ENCODE assay signal across 8 cellular contexts in genomic region chrX:47233333-47234113, GRCh38. TPM values are rescaled to one million over a fixed set of nuclear protein-coding genes. Genes with fewer than 3 reads are reported as not detected.
DNase-seq lines count a peak whose midpoint lies in the region; ATAC-seq and TF ChIP-seq lines count a peak whose summit lies in the region.

No MANE protein-coding gene starts in this region.

- CTCF ChIA-PET in Calu3 (lab: Charles Lee) = interaction anchor here (1.2 to 1.7 kb wide), 3 partner anchors 16 to 79 kb away, joined by 3 to 8 read pairs (median 5); no protein-coding TSS in a partner anchor

- H3K4me1 Mint-ChIP-seq in Calu3 (ENCODE audit: low read depth, unreplicated experiment) (peaks cover 18% of the 10 kb centered on the region), endothelial cell (ENCODE audit: unreplicated experiment) (peaks cover 5% of the 10 kb centered on the region), mesothelial cell of epicardium (peaks cover 33% of the 10 kb centered on the region)

- peak overlapping the region; percentile 100 for H3K27ac ChIP-seq in HUES48 (ENCODE audit: low read depth, low read length)

- H3K4me1 ChIP-seq in HUES48 (ENCODE audit: control insufficient read depth, insufficient read depth, low read length) = peaks cover 6% of the 10 kb centered on the region; the same call in 1 of the 2 replicates
- peaks cover 5% of the 10 kb centered on the region for H3K4me1 ChIP-seq in NT2/D1 (ENCODE audit: insufficient read depth, insufficient read length)

- DNase-seq in Calu3 = peak; percentile 97
- peak; percentile 88 for DNase-seq in NT2/D1 (ENCODE audit: low read depth, low spot score)
- peak; percentile 83 for DNase-seq in activated CD8-positive, alpha-beta memory T cell treated with anti-CD3 and anti-CD28 coated beads, Interleukin-2, amount 50 U/mL, for 24 hours (ENCODE audit: extremely low read depth)
- peak; percentile 75 for DNase-seq in endothelial cell (ENCODE audit: low spot score)
- peak; percentile 98 to 100 for DNase-seq in mesothelial cell of epicardium (ENCODE audit: low spot score in 2 of 2, unreplicated experiment in 2 of 2)
- DNase-seq in stimulated activated CD8-positive, alpha-beta memory T cell treated with anti-CD3 and anti-CD28 coated beads, Interleukin-15, amount 100 ng/mL, for 4 hours (ENCODE audit: low read depth in 2 of 2) = peak; percentile 92 to 94

- no TSS peak for BruUV-seq in Calu3 (replicated peaks; lab: Mats Ljungman, UMichigan)

- H3K36me3 ChIP-seq in HUES48 (ENCODE audit: control insufficient read depth, insufficient read depth, low read length) (peaks cover 18% of the 10 kb centered on the region), NT2/D1 (ENCODE audit: insufficient read depth, insufficient read length, low read length) (peaks cover 21% of the 10 kb centered on the region)

- no peaks in the 10 kb centered on the region; the same call in 1 of the 2 replicates for H3K27me3 ChIP-seq in HUES48 (ENCODE audit: control insufficient read depth, insufficient read depth, low read length)
- no peaks in the 10 kb centered on the region for H3K27me3 ChIP-seq in NT2/D1 (ENCODE audit: insufficient read depth, insufficient read length)

- H3K9ac ChIP-seq in HUES48 (ENCODE audit: low read depth, low read length) (peak overlapping the region; percentile 98), NT2/D1 (ENCODE audit: insufficient read length, low read depth) (peak overlapping the region; percentile 94)

- H3K27me3 Mint-ChIP-seq in Calu3 (ENCODE audit: unreplicated experiment) (no peaks in the 10 kb centered on the region), endothelial cell (ENCODE audit: unreplicated experiment) (peaks cover 5% of the 10 kb centered on the region), mesothelial cell of epicardium (ENCODE audit: low read depth) (no peaks in the 10 kb centered on the region)

- H3K9me3 ChIP-seq in HUES48 (ENCODE audit: control insufficient read depth, insufficient read depth, low read length) (no peaks in the 10 kb centered on the region), NT2/D1 (ENCODE audit: insufficient read depth, low read length) (no peaks in the 10 kb centered on the region)

- H3K36me3 Mint-ChIP-seq in Calu3 (ENCODE audit: insufficient read depth, unreplicated experiment) (peaks cover 53% of the 10 kb centered on the region), endothelial cell (ENCODE audit: low read depth, unreplicated experiment) (peaks cover 6% of the 10 kb centered on the region), mesothelial cell of epicardium (peaks cover 10% of the 10 kb centered on the region)

- H3K4me3 Mint-ChIP-seq in Calu3 (ENCODE audit: low read depth, unreplicated experiment) (peak overlapping the region; percentile 89), endothelial cell (ENCODE audit: unreplicated experiment) (peak overlapping the region; percentile 98), mesothelial cell of epicardium (peak overlapping the region; percentile 95)

- no peak for TF ChIP-seq CTCF in Calu3 (IDR thresholded peaks at IDR 0.05; ENCODE audit: unreplicated experiment)
- TF ChIP-seq CTCF in endothelial cell (IDR thresholded peaks at IDR 0.05; ENCODE audit: unreplicated experiment) = no peak
- TF ChIP-seq CTCF in mesothelial cell of epicardium (IDR thresholded peaks at IDR 0.05; ENCODE audit: unreplicated experiment) = no peak

- H3K9me3 Mint-ChIP-seq in Calu3 (ENCODE audit: low read depth, unreplicated experiment) = peaks cover 4% of the 10 kb centered on the region
- H3K9me3 Mint-ChIP-seq in endothelial cell (ENCODE audit: unreplicated experiment) = no peaks in the 10 kb centered on the region
- no peaks in the 10 kb centered on the region for H3K9me3 Mint-ChIP-seq in mesothelial cell of epicardium

- peak; percentile 86 for ATAC-seq in GM21423 (IDR thresholded peaks at IDR 0.05; ENCODE audit: unreplicated experiment)

- peak overlapping the region; percentile 98 for H3K27ac Mint-ChIP-seq in Calu3 (ENCODE audit: unreplicated experiment)
- H3K27ac Mint-ChIP-seq in endothelial cell (ENCODE audit: unreplicated experiment) = peak overlapping the region; percentile 100
- peak overlapping the region; percentile 100 for H3K27ac Mint-ChIP-seq in mesothelial cell of epicardium

- intact Hi-C loops in Calu3 (cut with micrococcal nuclease; ENCODE audit: unreplicated experiment) = loop anchor here (5.0 kb wide), 1 partner anchor 64 kb away; no protein-coding TSS in a partner anchor

- H3K4me3 ChIP-seq in HUES48 (ENCODE audit: low read depth, low read length) (peak overlapping the region; percentile 97), NT2/D1 (ENCODE audit: insufficient read length, low read depth) (peak overlapping the region; percentile 86)

RNA-seq across cellular contexts. Expression of gene USP11, which starts 0.7 kb away (rescaled TPM):
- total RNA-seq in Calu3 (2022) (72.0 and 84.2 TPM in 2 replicates), endothelial cell (ENCODE audit: unreplicated experiment) (72.5 TPM), mesothelial cell of epicardium (315 to 337 TPM (median 315 TPM) in 3 replicates)

RNA-seq across cellular contexts. Expression of gene CDK16, which starts 15.0 kb away (rescaled TPM):
- total RNA-seq in Calu3 (2022) (148 and 154 TPM in 2 replicates), endothelial cell (ENCODE audit: unreplicated experiment) (103 TPM), mesothelial cell of epicardium (216 to 226 TPM (median 221 TPM) in 3 replicates)

RNA-seq across cellular contexts. Expression of gene UBA1, which starts 39.9 kb away (rescaled TPM):
- total RNA-seq in Calu3 (2022) = 234 and 240 TPM in 2 replicates
- 246 TPM for total RNA-seq in endothelial cell (ENCODE audit: unreplicated experiment)
- 349 to 350 TPM (median 350 TPM) in 3 replicates for total RNA-seq in mesothelial cell of epicardium

Comparison
In these comparisons a context has a peak if more than half of its experiments do, and no peak if none do; other contexts are left out.
1. Peak in every context shown above with its lines: DNase-seq, ATAC-seq, H3K4me3 ChIP-seq and H3K27ac ChIP-seq.